Comparison of ENCODE assay signal across 8 cellular contexts in genomic region chr3:130759692-130760338, GRCh38. TPM values are rescaled to one million over a fixed set of nuclear protein-coding genes. Genes with fewer than 3 reads are reported as not detected.
A peak's percentile ranks its signal among the peaks of the same experiment; 100 is the strongest.
DNase-seq lines count a peak whose midpoint lies in the region; ATAC-seq and TF ChIP-seq lines count a peak whose summit lies in the region.

No MANE protein-coding gene starts in this region.

- no peak for TF ChIP-seq POLR2A in tibial nerve (IDR thresholded peaks at IDR 0.05)

- H3K36me3 ChIP-seq in effector memory CD4-positive, alpha-beta T cell (ENCODE audit: control insufficient read depth, insufficient read depth, low read length): no peaks in the 10 kb centered on the region
- H3K36me3 ChIP-seq in tibial nerve: no peaks in the 10 kb centered on the region

- peaks cover 28% of the 10 kb centered on the region for H3K27me3 Mint-ChIP-seq in mesothelial cell of epicardium (ENCODE audit: low read depth)

- H3K4me3 Mint-ChIP-seq in mesothelial cell of epicardium: no peak overlapping the region

- H3K9me3 Mint-ChIP-seq in mesothelial cell of epicardium: no peaks in the 10 kb centered on the region

- no peaks in the 10 kb centered on the region for H3K4me1 ChIP-seq in effector memory CD4-positive, alpha-beta T cell (ENCODE audit: control insufficient read depth, insufficient read depth, low read length, poor library complexity, severe bottlenecking)
- peaks cover 0 to 3% (median 0%) of the 10 kb centered on the region in 4 donors for H3K4me1 ChIP-seq in tibial nerve

- H3K36me3 Mint-ChIP-seq in mesothelial cell of epicardium: no peaks in the 10 kb centered on the region

- no peaks in the 10 kb centered on the region for H3K4me1 Mint-ChIP-seq in mesothelial cell of epicardium

- peak; percentile 73 for TF ChIP-seq CTCF in mesothelial cell of epicardium (IDR thresholded peaks at IDR 0.05; ENCODE audit: unreplicated experiment)
- peak; percentile 64 to 80 (median 72) for TF ChIP-seq CTCF in tibial nerve (IDR thresholded peaks at IDR 0.05)

- H3K27ac Mint-ChIP-seq in mesothelial cell of epicardium: no peak overlapping the region

- H3K9me3 ChIP-seq in effector memory CD4-positive, alpha-beta T cell (ENCODE audit: control insufficient read depth, low read length): no peaks in the 10 kb centered on the region
- H3K9me3 ChIP-seq in tibial nerve: no peaks in the 10 kb centered on the region

- peak; percentile 64 for DNase-seq in Ammon's horn (ENCODE audit: low spot score)
- peak; percentile 50 to 71 for DNase-seq in NCI-H524 (lab: John Stamatoyannopoulos, UW)
- peak; percentile 42 to 61 for DNase-seq in activated CD4-positive, alpha-beta T cell treated with anti-CD3 and anti-CD28 coated beads for 4 hours
- DNase-seq in effector memory CD4-positive, alpha-beta T cell: peak in 2 of 3 donors; percentile 15 to 17
- peak in 1 of 2 experiments; percentile 48 for DNase-seq in mesothelial cell of epicardium (ENCODE audit: low spot score in 2 of 2, unreplicated experiment in 2 of 2)
- peak in 1 of 2 donors; percentile 40 for DNase-seq in tibial nerve (ENCODE audit: low spot score in 2 of 2)

- ATAC-seq in GM18861 (IDR thresholded peaks at IDR 0.05; ENCODE audit: unreplicated experiment) (peak; percentile 67), HG03439 (IDR thresholded peaks at IDR 0.05; ENCODE audit: unreplicated experiment) (peak; percentile 78)

- H3K27me3 ChIP-seq in effector memory CD4-positive, alpha-beta T cell (replicated peaks; ENCODE audit: control insufficient read depth, insufficient read depth, low read length, poor library complexity, severe bottlenecking): no peaks in the 10 kb centered on the region
- H3K27me3 ChIP-seq in tibial nerve: no peaks in the 10 kb centered on the region

- no peak overlapping the region for H3K27ac ChIP-seq in effector memory CD4-positive, alpha-beta T cell (ENCODE audit: insufficient read depth, low read length, poor library complexity, severe bottlenecking)
- peak overlapping the region in 1 of 4 donors; percentile 33 for H3K27ac ChIP-seq in tibial nerve

- H3K4me3 ChIP-seq in effector memory CD4-positive, alpha-beta T cell (ENCODE audit: insufficient read depth, low read depth, low read length, poor library complexity, severe bottlenecking): no peak overlapping the region
- no peak overlapping the region for H3K4me3 ChIP-seq in tibial nerve

- 0 to 1% methylated on average over 4 of the region's 4 CpGs for WGBS in tibial nerve, 2 donors

- no peak for TF ChIP-seq EP300 in tibial nerve (IDR thresholded peaks at IDR 0.05)

RNA-seq across cellular contexts. Expression of gene PIK3R4, which starts 13.2 kb away (rescaled TPM):
- total RNA-seq in mesothelial cell of epicardium: 24.7 to 27.6 TPM (median 26.6 TPM) in 3 replicates
- total RNA-seq in tibial nerve: 10 to 100 TPM; 30.4 to 37.9 (median 33.5) TPM
